1 cellular context compared by ENCODE assay signal in the genomic region with DNA sequence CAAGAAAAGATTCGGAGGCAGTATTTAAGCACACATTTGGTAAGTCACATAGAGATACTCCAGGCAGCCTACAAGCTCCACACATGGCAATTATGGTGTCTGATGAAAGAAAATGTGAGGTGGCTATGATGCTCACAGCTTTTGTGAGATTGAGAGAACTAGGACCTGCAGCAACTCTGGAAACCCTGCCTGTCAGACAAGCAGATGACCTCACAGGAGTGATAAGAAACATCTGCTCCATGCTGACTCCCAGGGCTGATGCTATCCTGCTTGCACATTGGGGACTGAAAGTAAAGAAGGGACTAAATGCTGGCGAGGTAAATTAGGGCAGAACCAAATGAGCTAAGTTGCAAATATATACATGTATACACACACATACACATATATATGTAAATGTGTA.
TF ChIP-seq lines count a peak whose summit lies in the region.

No MANE protein-coding gene starts in this region.

TF ChIP-seq in SK-N-SH, 30 proteins besides CTCF, POLR2A, EP300 and RAD21 (continued from another document):
- TF ChIP-seq, protein P1, sequence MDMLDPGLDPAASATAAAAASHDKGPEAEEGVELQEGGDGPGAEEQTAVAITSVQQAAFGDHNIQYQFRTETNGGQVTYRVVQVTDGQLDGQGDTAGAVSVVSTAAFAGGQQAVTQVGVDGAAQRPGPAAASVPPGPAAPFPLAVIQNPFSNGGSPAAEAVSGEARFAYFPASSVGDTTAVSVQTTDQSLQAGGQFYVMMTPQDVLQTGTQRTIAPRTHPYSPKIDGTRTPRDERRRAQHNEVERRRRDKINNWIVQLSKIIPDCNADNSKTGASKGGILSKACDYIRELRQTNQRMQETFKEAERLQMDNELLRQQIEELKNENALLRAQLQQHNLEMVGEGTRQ (IDR thresholded peaks at IDR 0.05; ENCODE audit: borderline replicate concordance, low read depth, low read length): no peak
- TF ChIP-seq, protein P2, sequence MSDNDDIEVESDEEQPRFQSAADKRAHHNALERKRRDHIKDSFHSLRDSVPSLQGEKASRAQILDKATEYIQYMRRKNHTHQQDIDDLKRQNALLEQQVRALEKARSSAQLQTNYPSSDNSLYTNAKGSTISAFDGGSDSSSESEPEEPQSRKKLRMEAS (IDR thresholded peaks at IDR 0.05; ENCODE audit: low read depth): peak; percentile 57
- TF ChIP-seq JUND (IDR thresholded peaks at IDR 0.05): 0 out of 2 replicates have a peak, but pooled peaks have one; percentile 26
- TF ChIP-seq, protein P3, sequence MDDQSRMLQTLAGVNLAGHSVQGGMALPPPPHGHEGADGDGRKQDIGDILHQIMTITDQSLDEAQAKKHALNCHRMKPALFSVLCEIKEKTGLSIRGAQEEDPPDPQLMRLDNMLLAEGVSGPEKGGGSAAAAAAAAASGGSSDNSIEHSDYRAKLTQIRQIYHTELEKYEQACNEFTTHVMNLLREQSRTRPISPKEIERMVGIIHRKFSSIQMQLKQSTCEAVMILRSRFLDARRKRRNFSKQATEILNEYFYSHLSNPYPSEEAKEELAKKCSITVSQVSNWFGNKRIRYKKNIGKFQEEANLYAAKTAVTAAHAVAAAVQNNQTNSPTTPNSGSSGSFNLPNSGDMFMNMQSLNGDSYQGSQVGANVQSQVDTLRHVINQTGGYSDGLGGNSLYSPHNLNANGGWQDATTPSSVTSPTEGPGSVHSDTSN (IDR thresholded peaks at IDR 0.05): peak; percentile 88
- no peak; the same call in 1 of the 2 replicates for TF ChIP-seq SMC3 (IDR thresholded peaks at IDR 0.05; ENCODE audit: low read depth, low read length)
- peak; percentile 96 for TF ChIP-seq TCF12 (IDR thresholded peaks at IDR 0.05)
- no peak for TF ChIP-seq RFX5 (IDR thresholded peaks at IDR 0.05; ENCODE audit: low read length)
- peak; percentile 68; the same call in 1 of the 2 replicates for TF ChIP-seq MXI1 (IDR thresholded peaks at IDR 0.05; ENCODE audit: low read depth, low read length)
- TF ChIP-seq GATA2 (CRISPR knock-in tag; IDR thresholded peaks at IDR 0.05): peak; percentile 97
- TF ChIP-seq, protein P4, sequence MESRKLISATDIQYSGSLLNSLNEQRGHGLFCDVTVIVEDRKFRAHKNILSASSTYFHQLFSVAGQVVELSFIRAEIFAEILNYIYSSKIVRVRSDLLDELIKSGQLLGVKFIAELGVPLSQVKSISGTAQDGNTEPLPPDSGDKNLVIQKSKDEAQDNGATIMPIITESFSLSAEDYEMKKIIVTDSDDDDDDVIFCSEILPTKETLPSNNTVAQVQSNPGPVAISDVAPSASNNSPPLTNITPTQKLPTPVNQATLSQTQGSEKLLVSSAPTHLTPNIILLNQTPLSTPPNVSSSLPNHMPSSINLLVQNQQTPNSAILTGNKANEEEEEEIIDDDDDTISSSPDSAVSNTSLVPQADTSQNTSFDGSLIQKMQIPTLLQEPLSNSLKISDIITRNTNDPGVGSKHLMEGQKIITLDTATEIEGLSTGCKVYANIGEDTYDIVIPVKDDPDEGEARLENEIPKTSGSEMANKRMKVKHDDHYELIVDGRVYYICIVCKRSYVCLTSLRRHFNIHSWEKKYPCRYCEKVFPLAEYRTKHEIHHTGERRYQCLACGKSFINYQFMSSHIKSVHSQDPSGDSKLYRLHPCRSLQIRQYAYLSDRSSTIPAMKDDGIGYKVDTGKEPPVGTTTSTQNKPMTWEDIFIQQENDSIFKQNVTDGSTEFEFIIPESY (IDR thresholded peaks at IDR 0.05; ENCODE audit: borderline replicate concordance, low read depth): no peak
- no peak for TF ChIP-seq GABPA (IDR thresholded peaks at IDR 0.05; ENCODE audit: low read depth)
- no peak for TF ChIP-seq TAF1 (IDR thresholded peaks at IDR 0.05; ENCODE audit: borderline replicate concordance, low read depth, low read length)
- TF ChIP-seq, protein P5, sequence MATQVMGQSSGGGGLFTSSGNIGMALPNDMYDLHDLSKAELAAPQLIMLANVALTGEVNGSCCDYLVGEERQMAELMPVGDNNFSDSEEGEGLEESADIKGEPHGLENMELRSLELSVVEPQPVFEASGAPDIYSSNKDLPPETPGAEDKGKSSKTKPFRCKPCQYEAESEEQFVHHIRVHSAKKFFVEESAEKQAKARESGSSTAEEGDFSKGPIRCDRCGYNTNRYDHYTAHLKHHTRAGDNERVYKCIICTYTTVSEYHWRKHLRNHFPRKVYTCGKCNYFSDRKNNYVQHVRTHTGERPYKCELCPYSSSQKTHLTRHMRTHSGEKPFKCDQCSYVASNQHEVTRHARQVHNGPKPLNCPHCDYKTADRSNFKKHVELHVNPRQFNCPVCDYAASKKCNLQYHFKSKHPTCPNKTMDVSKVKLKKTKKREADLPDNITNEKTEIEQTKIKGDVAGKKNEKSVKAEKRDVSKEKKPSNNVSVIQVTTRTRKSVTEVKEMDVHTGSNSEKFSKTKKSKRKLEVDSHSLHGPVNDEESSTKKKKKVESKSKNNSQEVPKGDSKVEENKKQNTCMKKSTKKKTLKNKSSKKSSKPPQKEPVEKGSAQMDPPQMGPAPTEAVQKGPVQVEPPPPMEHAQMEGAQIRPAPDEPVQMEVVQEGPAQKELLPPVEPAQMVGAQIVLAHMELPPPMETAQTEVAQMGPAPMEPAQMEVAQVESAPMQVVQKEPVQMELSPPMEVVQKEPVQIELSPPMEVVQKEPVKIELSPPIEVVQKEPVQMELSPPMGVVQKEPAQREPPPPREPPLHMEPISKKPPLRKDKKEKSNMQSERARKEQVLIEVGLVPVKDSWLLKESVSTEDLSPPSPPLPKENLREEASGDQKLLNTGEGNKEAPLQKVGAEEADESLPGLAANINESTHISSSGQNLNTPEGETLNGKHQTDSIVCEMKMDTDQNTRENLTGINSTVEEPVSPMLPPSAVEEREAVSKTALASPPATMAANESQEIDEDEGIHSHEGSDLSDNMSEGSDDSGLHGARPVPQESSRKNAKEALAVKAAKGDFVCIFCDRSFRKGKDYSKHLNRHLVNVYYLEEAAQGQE (IDR thresholded peaks at IDR 0.05; ENCODE audit: low read depth, low read length): no peak
- no peak for TF ChIP-seq YY1 (IDR thresholded peaks at IDR 0.05; ENCODE audit: low read depth)
- no peak for TF ChIP-seq RXRA (IDR thresholded peaks at IDR 0.05; ENCODE audit: borderline replicate concordance, low read depth)
- TF ChIP-seq NRF1 (IDR thresholded peaks at IDR 0.05; ENCODE audit: low read depth, low read length): no peak
- no peak for TF ChIP-seq TEAD4 (IDR thresholded peaks at IDR 0.05; ENCODE audit: borderline replicate concordance, insufficient read depth)
- TF ChIP-seq, protein P6, sequence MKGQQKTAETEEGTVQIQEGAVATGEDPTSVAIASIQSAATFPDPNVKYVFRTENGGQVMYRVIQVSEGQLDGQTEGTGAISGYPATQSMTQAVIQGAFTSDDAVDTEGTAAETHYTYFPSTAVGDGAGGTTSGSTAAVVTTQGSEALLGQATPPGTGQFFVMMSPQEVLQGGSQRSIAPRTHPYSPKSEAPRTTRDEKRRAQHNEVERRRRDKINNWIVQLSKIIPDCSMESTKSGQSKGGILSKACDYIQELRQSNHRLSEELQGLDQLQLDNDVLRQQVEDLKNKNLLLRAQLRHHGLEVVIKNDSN (IDR thresholded peaks at IDR 0.05; ENCODE audit: borderline replicate concordance, low read depth): no peak
- TF ChIP-seq FOXJ3 (CRISPR knock-in tag; IDR thresholded peaks at IDR 0.05): peak; percentile 79; the same call in 1 of the 2 replicates
